In the genomic region with DNA sequence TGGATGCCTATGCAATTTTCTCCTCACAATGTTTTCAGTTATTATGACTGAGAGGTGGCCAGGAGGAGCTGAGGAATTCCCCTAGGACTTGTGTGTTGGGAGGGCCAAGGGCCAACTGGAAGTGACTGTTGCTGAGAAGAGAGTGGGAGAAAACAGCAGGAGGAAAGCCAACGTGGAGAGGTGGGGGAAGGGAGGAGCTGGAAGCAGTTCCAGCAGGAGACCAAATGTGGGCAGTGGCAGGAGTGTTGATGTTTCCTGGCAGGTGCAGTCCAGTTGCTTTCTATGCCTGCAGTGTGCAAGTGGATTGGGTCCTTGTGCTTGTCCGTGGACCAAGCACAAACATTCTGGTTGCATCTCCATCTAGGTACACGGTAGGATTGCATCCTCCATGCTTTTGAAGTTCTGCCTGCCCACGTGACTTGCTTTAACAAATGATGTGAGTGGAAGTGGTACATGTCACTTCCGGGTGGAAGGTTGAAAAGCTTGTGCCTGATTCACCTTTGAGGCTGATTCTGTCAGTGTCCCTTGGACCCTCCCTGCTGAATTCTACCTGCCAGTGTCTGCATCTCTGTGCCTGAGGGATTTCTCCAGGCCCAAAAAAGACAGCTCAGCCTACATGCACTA, we compare ENCODE assay signal across 13 cellular contexts. TPM values are rescaled to one million over a fixed set of nuclear protein-coding genes. Genes with fewer than 3 reads are reported as not detected.
DNase-seq lines count a peak whose midpoint lies in the region; ATAC-seq and TF ChIP-seq lines count a peak whose summit lies in the region.
"Had no signal": no experiment of that assay in that cellular context is flagged by ENCODE, and none has a peak within 500 bp of the region (broad histone marks: within the 10 kb centered on the region; RNA-seq: fewer than 3 reads in every experiment).

No MANE protein-coding gene starts in this region.

- DNase-seq in NCI-H510A treated with DMSO at 0.1 percent for 48 hours (lab: John Stamatoyannopoulos, UW) (peak; percentile 59), NCI-H510A (lab: John Stamatoyannopoulos, UW) (no peak), NCI-H69 (lab: John Stamatoyannopoulos, UW) (peak; percentile 61), myocyte (ENCODE audit: low read depth) (peak; percentile 76), GM10266 (ENCODE audit: extremely low spot score) (no peak), T-helper 9 cell (no peak)
- DNase-seq: GF-D8, NCI-H1417 treated with DMSO at 0.1 percent for 48 hours, NCI-H2081, NCI-H446 treated with DMSO at 0.1 percent for 48 hours, NCI-H82 had no signal

- TF ChIP-seq CTCF in GM10266 (IDR thresholded peaks at IDR 0.05; ENCODE audit: control insufficient read depth, insufficient read depth, low read depth, missing control alignments): no peak

- ATAC-seq in GM18511 (IDR thresholded peaks at IDR 0.05; ENCODE audit: unreplicated experiment): no peak
- ATAC-seq: Panc1 had no signal

RNA-seq across cellular contexts. Expression of gene CRHR1, which starts 54.7 kb away (rescaled TPM):
- total RNA-seq in myocyte: 0.36 TPM in 1 of 2 replicates, not detected in the other
- polyA plus RNA-seq in myocyte (2012): 0.24 TPM

Comparison
In these comparisons a context has a peak if more than half of its experiments do, and no peak if none do; other contexts are left out.
1. DNase-seq: peak in NCI-H510A treated with DMSO at 0.1 percent for 48 hours (single experiment), NCI-H69 (single experiment) and myocyte (single experiment); none in NCI-H510A (single experiment), GM10266 (single experiment) and T-helper 9 cell (single experiment).